ENCODE assay signal across 9 cellular contexts in genomic region chr2:96470636-96471035, GRCh38. TPM values are rescaled to one million over a fixed set of nuclear protein-coding genes. Genes with fewer than 3 reads are reported as not detected.
DNase-seq lines count a peak whose midpoint lies in the region; ATAC-seq, FAIRE-seq and TF ChIP-seq lines count a peak whose summit lies in the region.
"Had no signal": no experiment of that assay in that cellular context is flagged by ENCODE, and none has a peak within 500 bp of the region (broad histone marks: within the 10 kb centered on the region; RNA-seq: fewer than 3 reads in every experiment).

No MANE protein-coding gene starts in this region.

- no peaks in the 10 kb centered on the region for H3K79me1 ChIP-seq in mesendoderm (ENCODE audit: low read length)

- H3K27ac ChIP-seq in duodenal mucosa (ENCODE audit: low read depth, low read length) (no peak overlapping the region), mesendoderm (ENCODE audit: low read depth, low read length) (no peak overlapping the region)
- H3K27ac ChIP-seq: KMS-11 had no signal

- FAIRE-seq in GM12892 (lab: Jason Lieb, UNC), result no peak

- H3K18ac ChIP-seq in mesendoderm (ENCODE audit: low read length), result no peak overlapping the region

- ATAC-seq in HG03139 (IDR thresholded peaks at IDR 0.05; ENCODE audit: unreplicated experiment), result no peak

- H3K9me3 ChIP-seq in duodenal mucosa (ENCODE audit: control insufficient read depth in 1 of 2, low read length in 2 of 2), result no peaks in the 10 kb centered on the region

- no peak overlapping the region for H3K27ac Mint-ChIP-seq in activated CD4-positive, alpha-beta T cell treated with anti-CD3 and anti-CD28 coated beads, Interleukin-2, amount 10 ng/mL, durations not matched to agents 24 days and 14 days

- intact Hi-C loops in activated CD4-positive, alpha-beta T cell treated with anti-CD3 and anti-CD28 coated beads, Interleukin-2, amount 10 ng/mL, durations not matched to agents 24 days and 14 days (cut with micrococcal nuclease), result loop anchor here (2.0 kb wide), 1 partner anchor 38 kb away; no protein-coding TSS in a partner anchor

- H4K5ac ChIP-seq in mesendoderm (ENCODE audit: low read length), result no peak overlapping the region

- no peaks in the 10 kb centered on the region for H3K36me3 Mint-ChIP-seq in activated CD4-positive, alpha-beta T cell treated with anti-CD3 and anti-CD28 coated beads, Interleukin-2, amount 10 ng/mL, durations not matched to agents 24 days and 14 days (ENCODE audit: low read depth)

- H3K4me1 ChIP-seq in duodenal mucosa (ENCODE audit: control insufficient read depth in 1 of 2, insufficient read depth in 2 of 2, low read length in 2 of 2) (peaks cover 5 to 8% of the 10 kb centered on the region in 2 donors), mesendoderm (ENCODE audit: control insufficient read depth, low read depth, low read length) (no peaks in the 10 kb centered on the region)

- H3K4me3 ChIP-seq in duodenal mucosa (ENCODE audit: low read depth in 1 of 2, low read length in 2 of 2), result peak overlapping the region; percentile 36 to 54
- H3K4me3 ChIP-seq in mesendoderm (ENCODE audit: low read length), result no peak overlapping the region

- H3K4me1 Mint-ChIP-seq in activated CD4-positive, alpha-beta T cell treated with anti-CD3 and anti-CD28 coated beads, Interleukin-2, amount 10 ng/mL, durations not matched to agents 24 days and 14 days, result peaks cover 6% of the 10 kb centered on the region

- no peaks in the 10 kb centered on the region for H3K36me3 ChIP-seq in duodenal mucosa (ENCODE audit: control insufficient read depth in 1 of 2, insufficient read depth in 2 of 2, low read length in 2 of 2)
- no peaks in the 10 kb centered on the region for H3K36me3 ChIP-seq in mesendoderm (ENCODE audit: control insufficient read depth, insufficient read depth, low read length)

- H3K79me2 ChIP-seq in mesendoderm (ENCODE audit: control insufficient read depth, insufficient read depth, low read length), result no peaks in the 10 kb centered on the region

- H3K9me3 Mint-ChIP-seq in activated CD4-positive, alpha-beta T cell treated with anti-CD3 and anti-CD28 coated beads, Interleukin-2, amount 10 ng/mL, durations not matched to agents 24 days and 14 days, result no peaks in the 10 kb centered on the region

- no peak overlapping the region for H2BK15ac ChIP-seq in mesendoderm (replicated peaks; ENCODE audit: low read depth)

- no peak overlapping the region for H3K4me3 Mint-ChIP-seq in activated CD4-positive, alpha-beta T cell treated with anti-CD3 and anti-CD28 coated beads, Interleukin-2, amount 10 ng/mL, durations not matched to agents 24 days and 14 days

- H4K8ac ChIP-seq in mesendoderm (ENCODE audit: low read depth, low read length), result no peak overlapping the region

- H3K4me2 ChIP-seq in mesendoderm (ENCODE audit: low read length), result peak overlapping the region; percentile 44
- H3K4me2 ChIP-seq: KMS-11 had no signal

- H2AK5ac ChIP-seq in mesendoderm (ENCODE audit: low read length), result no peak overlapping the region

- no peak overlapping the region for H2BK120ac ChIP-seq in mesendoderm (ENCODE audit: low read depth, low read length)

- no peak overlapping the region for H3K9ac ChIP-seq in duodenal mucosa (ENCODE audit: low read depth in 1 of 2, low read length in 2 of 2)
- no peak overlapping the region for H3K9ac ChIP-seq in mesendoderm (ENCODE audit: low read length)
- H3K9ac ChIP-seq: KMS-11 had no signal

- WGBS in mesendoderm (ENCODE audit: extremely low coverage, insufficient coverage, low lambda C conversion rate), result no CpG with 5 or more reads among the region's 25 CpGs

- peaks cover 13% of the 10 kb centered on the region for H3K27me3 Mint-ChIP-seq in activated CD4-positive, alpha-beta T cell treated with anti-CD3 and anti-CD28 coated beads, Interleukin-2, amount 10 ng/mL, durations not matched to agents 24 days and 14 days

- no peak for TF ChIP-seq POLR2A in GM12892 (IDR thresholded peaks at IDR 0.05; ENCODE audit: low read depth, low read length)

- H2BK5ac ChIP-seq in mesendoderm (ENCODE audit: low read length), result no peak overlapping the region

- H3K4ac ChIP-seq in mesendoderm (ENCODE audit: low read depth, low read length), result no peak overlapping the region

- H3K27me3 ChIP-seq in duodenal mucosa (ENCODE audit: control insufficient read depth in 1 of 2, insufficient read depth in 2 of 2, low read length in 2 of 2) (no peaks in the 10 kb centered on the region), mesendoderm (ENCODE audit: insufficient read depth, low read length, poor library complexity) (no peaks in the 10 kb centered on the region)

- H3K23ac ChIP-seq in mesendoderm (ENCODE audit: low read length), result no peak overlapping the region

- DNase-seq in GM12892 (ENCODE audit: insufficient read length) (peak; percentile 54), mesendoderm (peak; percentile 85), NK-92 (lab: John Stamatoyannopoulos, UW; ENCODE audit: unreplicated experiment) (no peak), NCI-H748 (lab: John Stamatoyannopoulos, UW; ENCODE audit: unreplicated experiment) (no peak)
- peak; percentile 87 for DNase-seq in activated CD4-positive, alpha-beta T cell treated with anti-CD3 and anti-CD28 coated beads, Interleukin-2, amount 10 ng/mL, durations not matched to agents 24 days and 14 days
- DNase-seq in stimulated activated CD8-positive, alpha-beta memory T cell treated with anti-CD3 and anti-CD28 coated beads, Interleukin-15, amount 100 ng/mL, for 4 hours (ENCODE audit: low read depth in 2 of 2), result peak; percentile 8 to 16

- H3K56ac ChIP-seq in mesendoderm (ENCODE audit: low read length), result peak overlapping the region; percentile 78

RNA-seq across cellular contexts. Expression of gene NEURL3, which starts 34.5 kb away (rescaled TPM):
- 1.1 TPM for polyA plus RNA-seq in GM12892 (2012; ENCODE audit: missing spikeins)
- 1.0 and 1.2 TPM in 2 replicates for total RNA-seq in activated CD4-positive, alpha-beta T cell treated with anti-CD3 and anti-CD28 coated beads, Interleukin-2, amount 10 ng/mL, durations not matched to agents 24 days and 14 days
- polyA plus RNA-seq in mesendoderm (2013, experiment 1 of 2), result not detected
- polyA plus RNA-seq in mesendoderm (2013, experiment 2 of 2), result 0.03 TPM

Comparison
In these comparisons a context has a peak if more than half of its experiments do, and no peak if none do; other contexts are left out.
1. DNase-seq: peak in GM12892 (single experiment), activated CD4-positive, alpha-beta T cell treated with anti-CD3 and anti-CD28 coated beads, Interleukin-2, amount 10 ng/mL, durations not matched to agents 24 days and 14 days (single experiment), mesendoderm (single experiment) and stimulated activated CD8-positive, alpha-beta memory T cell treated with anti-CD3 and anti-CD28 coated beads, Interleukin-15, amount 100 ng/mL, for 4 hours (2 of 2); none in NK-92 (single experiment) and NCI-H748 (single experiment).